Comparison of ENCODE assay signal across 27 cellular contexts in the genomic region with DNA sequence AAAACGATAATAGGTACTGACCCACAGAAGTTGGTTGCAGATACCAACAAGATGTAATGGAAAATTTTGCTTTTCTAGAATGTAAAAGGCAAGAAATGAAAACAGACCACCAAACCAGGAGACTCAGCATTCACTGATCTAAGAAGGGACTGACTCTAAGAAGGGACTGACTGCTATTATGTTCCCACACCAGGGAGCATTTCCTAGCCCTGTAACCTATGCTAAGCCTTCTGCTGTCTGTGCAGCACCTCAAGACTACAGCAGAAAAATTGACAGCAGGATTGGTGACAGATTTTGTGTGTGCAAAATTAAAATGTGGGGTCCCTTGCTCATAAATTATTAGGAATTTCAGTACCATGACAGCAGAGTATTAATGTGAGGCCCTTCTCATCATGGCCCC.
"Had no signal": no experiment of that assay in that cellular context is flagged by ENCODE, and none has a peak within 500 bp of the region (broad histone marks: within the 10 kb centered on the region; RNA-seq: fewer than 3 reads in every experiment).

No MANE protein-coding gene starts in this region.

- H3K27me3 ChIP-seq: pancreas, stomach, testis, thyroid gland, transverse colon, upper lobe of left lung, vagina had no signal

- H3K36me3 Mint-ChIP-seq: mesothelial cell of epicardium; naive B cell; natural killer cell; stimulated activated naive B cell treated with anti-CD40 and anti-IgM and Interleukin-4, amounts not matched to agents 10 μg/mL and 1 μg/mL and 100 μg/mL, for 72 hours had no signal

- H3K4me1 Mint-ChIP-seq: mesothelial cell of epicardium; naive B cell; natural killer cell; stimulated activated naive B cell treated with anti-CD40 and anti-IgM and Interleukin-4, amounts not matched to agents 10 μg/mL and 1 μg/mL and 100 μg/mL, for 72 hours had no signal

- H3K27me3 Mint-ChIP-seq: naive B cell; stimulated activated naive B cell treated with anti-CD40 and anti-IgM and Interleukin-4, amounts not matched to agents 10 μg/mL and 1 μg/mL and 100 μg/mL, for 72 hours had no signal

- ATAC-seq: natural killer cell; pancreas; right cardiac atrium; sciatic nerve; stimulated activated naive B cell treated with anti-CD40 and anti-IgM and Interleukin-4, amounts not matched to agents 10 μg/mL and 1 μg/mL and 100 μg/mL, for 72 hours; stimulated activated naive CD8-positive, alpha-beta T cell treated with anti-CD3 and anti-CD28 coated beads, Interleukin-15, Interleukin-2, amounts not matched to agents 100 U/mL and 50 U/mL, for 24 hours had no signal

- H3K4me1 ChIP-seq: left ventricle myocardium inferior, pancreas, prostate gland, stomach, transverse colon, upper lobe of left lung, vagina had no signal

- H3K27ac ChIP-seq: left ventricle myocardium inferior, pancreas, prostate gland, skin epidermis, stomach, testis, thyroid gland, transverse colon, upper lobe of left lung, vagina had no signal

- FAIRE-seq: pancreas had no signal

- H3K27ac Mint-ChIP-seq: mesothelial cell of epicardium; naive B cell; natural killer cell; nephron progenitor cell; stimulated activated naive B cell treated with anti-CD40 and anti-IgM and Interleukin-4, amounts not matched to agents 10 μg/mL and 1 μg/mL and 100 μg/mL, for 72 hours had no signal

- H3K4me3 ChIP-seq: left ventricle myocardium inferior, lung, pancreas, prostate gland, skin epidermis, stomach, testis, thyroid gland, transverse colon, upper lobe of left lung, vagina had no signal

- H3K4me3 Mint-ChIP-seq: mesothelial cell of epicardium; naive B cell; natural killer cell; nephron progenitor cell; stimulated activated naive B cell treated with anti-CD40 and anti-IgM and Interleukin-4, amounts not matched to agents 10 μg/mL and 1 μg/mL and 100 μg/mL, for 72 hours had no signal

- H3K9me3 ChIP-seq: pancreas, prostate gland, stomach, testis, thyroid gland, transverse colon, upper lobe of left lung, vagina had no signal

- DNase-seq: islet precursor cell; left ventricle myocardium inferior; mesendoderm; naive B cell; natural killer cell; nephron progenitor cell; pancreas; posterior cingulate gyrus; retina; right cardiac atrium; stimulated activated CD4-positive, alpha-beta T cell treated with anti-CD3 and anti-CD28 coated beads, Interleukin-12 subunit alpha, Interleukin-12 subunit beta, amount 100 ng/mL, for 4 hours; stimulated activated CD4-positive, alpha-beta T cell treated with anti-CD3 and anti-CD28 coated beads, Interleukin-15, amount 100 ng/mL, for 24 hours; stimulated activated CD4-positive, alpha-beta T cell treated with anti-CD3 and anti-CD28 coated beads, Interleukin-2, amount 100 ng/mL, for 24 hours; stimulated activated CD4-positive, alpha-beta T cell treated with anti-CD3 and anti-CD28 coated beads, Interleukin-4, amount 100 ng/mL, for 1 hour; stimulated activated naive B cell treated with anti-CD40 and anti-IgM and Interleukin-4, amounts not matched to agents 10 μg/mL and 1 μg/mL and 100 μg/mL, for 72 hours; stimulated activated naive CD8-positive, alpha-beta T cell treated with anti-CD3 and anti-CD28 coated beads, Interleukin-15, Interleukin-2, amounts not matched to agents 100 U/mL and 50 U/mL, for 24 hours; stomach; testis; thyroid gland; transverse colon; upper lobe of left lung had no signal

- H3K36me3 ChIP-seq: left ventricle myocardium inferior, pancreas, prostate gland, stomach, thyroid gland, transverse colon, upper lobe of left lung, vagina had no signal

- H3K9me3 Mint-ChIP-seq: mesothelial cell of epicardium; naive B cell; nephron progenitor cell; stimulated activated naive B cell treated with anti-CD40 and anti-IgM and Interleukin-4, amounts not matched to agents 10 μg/mL and 1 μg/mL and 100 μg/mL, for 72 hours had no signal
